Comparison of ENCODE assay signal across 16 cellular contexts in the genomic region with DNA sequence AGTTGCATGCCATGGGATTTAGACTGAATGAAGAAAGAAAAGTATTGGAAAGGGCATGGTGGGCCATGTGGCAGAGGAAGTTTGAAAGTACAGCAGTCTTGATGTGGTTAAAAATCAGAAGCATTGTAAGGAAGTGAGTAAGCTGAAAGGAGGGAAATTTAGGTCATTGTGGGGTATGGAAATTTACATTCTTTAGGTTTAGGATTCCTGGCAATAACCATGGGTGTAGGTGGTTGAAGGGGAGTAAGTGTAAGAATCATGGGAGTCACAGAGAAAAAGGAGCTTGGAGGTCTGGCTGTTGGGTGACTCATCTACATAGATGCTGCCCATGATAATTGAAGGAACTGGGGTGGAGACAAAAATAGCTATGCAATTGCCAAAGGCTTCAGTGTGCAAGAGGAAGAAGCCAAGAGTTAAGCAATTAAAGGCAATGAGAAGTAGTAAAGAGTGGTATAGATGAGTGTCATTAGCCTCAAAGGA.
A peak's percentile ranks its signal among the peaks of the same experiment; 100 is the strongest.
DNase-seq lines count a peak whose midpoint lies in the region; FAIRE-seq and TF ChIP-seq lines count a peak whose summit lies in the region.
"Had no signal": no experiment of that assay in that cellular context is flagged by ENCODE, and none has a peak within 500 bp of the region (broad histone marks: within the 10 kb centered on the region; RNA-seq: fewer than 3 reads in every experiment).

No MANE protein-coding gene starts in this region.

- H3K4me1 Mint-ChIP-seq in T-helper 2 cell treated with Interferon-gamma antibody and Interleukin-4, amounts not matched to agents 5 μg/mL and 100 μg/mL, for 36 hours (ENCODE audit: low read depth), result no peaks in the 10 kb centered on the region
- H3K4me1 Mint-ChIP-seq: activated naive CD4-positive, alpha-beta T cell treated with anti-CD3 and anti-CD28 coated beads, Interleukin-2, amount 50 U/mL, for 24 hours; naive B cell had no signal

- DNase-seq in AG08395 (ENCODE audit: low spot score) (peak; percentile 93), Kasumi-1 (lab: John Stamatoyannopoulos, UW) (peak; percentile 98 to 99), amniotic epithelial cell (ENCODE audit: low read depth) (peak; percentile 66), islet precursor cell (peak; percentile 80), left ventricle myocardium inferior (no peak), GM12892 (ENCODE audit: insufficient read length) (no peak)
- DNase-seq in T-helper 2 cell treated with Interferon-gamma antibody and Interleukin-4, amounts not matched to agents 5 μg/mL and 100 μg/mL, for 36 hours (ENCODE audit: low spot score), result no peak
- no peak for DNase-seq in stimulated activated CD4-positive, alpha-beta T cell treated with anti-CD3 and anti-CD28 coated beads, Interleukin-12 subunit alpha, Interleukin-12 subunit beta, amount 100 ng/mL, for 4 hours
- DNase-seq: activated CD8-positive, alpha-beta T cell treated with anti-CD3 and anti-CD28 coated beads for 36 hours; Karpas-422; naive B cell; NCI-H510A treated with DMSO at 0.1 percent for 48 hours had no signal

- no peak overlapping the region for H3K27ac Mint-ChIP-seq in T-helper 2 cell treated with Interferon-gamma antibody and Interleukin-4, amounts not matched to agents 5 μg/mL and 100 μg/mL, for 36 hours
- H3K27ac Mint-ChIP-seq: activated CD8-positive, alpha-beta T cell treated with anti-CD3 and anti-CD28 coated beads for 36 hours; activated naive CD4-positive, alpha-beta T cell treated with anti-CD3 and anti-CD28 coated beads, Interleukin-2, amount 50 U/mL, for 24 hours; naive B cell; T-helper 1 cell treated with Interleukin-12 subunit alpha and Interleukin-12 subunit beta and Interleukin-4 antibody, amounts not matched to agents 30 μg/mL and 1 μg/mL, for 36 hours had no signal

- peaks cover 17% of the 10 kb centered on the region for H3K9me3 Mint-ChIP-seq in T-helper 2 cell treated with Interferon-gamma antibody and Interleukin-4, amounts not matched to agents 5 μg/mL and 100 μg/mL, for 36 hours

- H3K4me1 ChIP-seq in left ventricle myocardium inferior, result no peaks in the 10 kb centered on the region

- H3K36me3 Mint-ChIP-seq in T-helper 2 cell treated with Interferon-gamma antibody and Interleukin-4, amounts not matched to agents 5 μg/mL and 100 μg/mL, for 36 hours (ENCODE audit: low read depth), result no peaks in the 10 kb centered on the region
- H3K36me3 Mint-ChIP-seq: activated naive CD4-positive, alpha-beta T cell treated with anti-CD3 and anti-CD28 coated beads, Interleukin-2, amount 50 U/mL, for 24 hours; naive B cell had no signal

- H3K27me3 ChIP-seq in left ventricle myocardium inferior (ENCODE audit: low read depth), result no peaks in the 10 kb centered on the region
- H3K27me3 ChIP-seq: BLaER1 had no signal

- no peaks in the 10 kb centered on the region for H3K36me3 ChIP-seq in left ventricle myocardium inferior
- H3K36me3 ChIP-seq: BLaER1 had no signal

- no peak for TF ChIP-seq POLR2A in GM12892 (IDR thresholded peaks at IDR 0.05; ENCODE audit: low read depth, low read length)

- peaks cover 40% of the 10 kb centered on the region for H3K9me3 ChIP-seq in left ventricle myocardium inferior (replicated peaks)

- no peak overlapping the region for H3K4me3 Mint-ChIP-seq in T-helper 2 cell treated with Interferon-gamma antibody and Interleukin-4, amounts not matched to agents 5 μg/mL and 100 μg/mL, for 36 hours
- H3K4me3 Mint-ChIP-seq: activated CD8-positive, alpha-beta T cell treated with anti-CD3 and anti-CD28 coated beads for 36 hours; activated naive CD4-positive, alpha-beta T cell treated with anti-CD3 and anti-CD28 coated beads, Interleukin-2, amount 50 U/mL, for 24 hours; naive B cell; T-helper 1 cell treated with Interleukin-12 subunit alpha and Interleukin-12 subunit beta and Interleukin-4 antibody, amounts not matched to agents 30 μg/mL and 1 μg/mL, for 36 hours had no signal

- intact Hi-C loops in left ventricle myocardium inferior (cut with micrococcal nuclease), result no loop called here

- no peaks in the 10 kb centered on the region for H3K27me3 Mint-ChIP-seq in T-helper 2 cell treated with Interferon-gamma antibody and Interleukin-4, amounts not matched to agents 5 μg/mL and 100 μg/mL, for 36 hours (ENCODE audit: low read depth)

- no peak overlapping the region for H3K4me3 ChIP-seq in left ventricle myocardium inferior
- H3K4me3 ChIP-seq: BLaER1 had no signal

- no peak for FAIRE-seq in GM12892 (lab: Jason Lieb, UNC)
- FAIRE-seq: H1 had no signal

- no peak overlapping the region for H3K27ac ChIP-seq in left ventricle myocardium inferior (replicated peaks)
- H3K27ac ChIP-seq: BLaER1 had no signal

- no peak for TF ChIP-seq CTCF in left ventricle myocardium inferior (IDR thresholded peaks at IDR 0.05; ENCODE audit: borderline replicate concordance)

Comparison
In these comparisons a context has a peak if more than half of its experiments do, and no peak if none do; other contexts are left out.
1. DNase-seq: peak in AG08395 (single experiment), Kasumi-1 (2 of 2), amniotic epithelial cell (single experiment) and islet precursor cell (single experiment); none in left ventricle myocardium inferior (single experiment), T-helper 2 cell treated with Interferon-gamma antibody and Interleukin-4, amounts not matched to agents 5 μg/mL and 100 μg/mL, for 36 hours (single experiment), stimulated activated CD4-positive, alpha-beta T cell treated with anti-CD3 and anti-CD28 coated beads, Interleukin-12 subunit alpha, Interleukin-12 subunit beta, amount 100 ng/mL, for 4 hours (single experiment) and GM12892 (single experiment).